Comparison of ENCODE assay signal across 1 cellular context in the genomic region with DNA sequence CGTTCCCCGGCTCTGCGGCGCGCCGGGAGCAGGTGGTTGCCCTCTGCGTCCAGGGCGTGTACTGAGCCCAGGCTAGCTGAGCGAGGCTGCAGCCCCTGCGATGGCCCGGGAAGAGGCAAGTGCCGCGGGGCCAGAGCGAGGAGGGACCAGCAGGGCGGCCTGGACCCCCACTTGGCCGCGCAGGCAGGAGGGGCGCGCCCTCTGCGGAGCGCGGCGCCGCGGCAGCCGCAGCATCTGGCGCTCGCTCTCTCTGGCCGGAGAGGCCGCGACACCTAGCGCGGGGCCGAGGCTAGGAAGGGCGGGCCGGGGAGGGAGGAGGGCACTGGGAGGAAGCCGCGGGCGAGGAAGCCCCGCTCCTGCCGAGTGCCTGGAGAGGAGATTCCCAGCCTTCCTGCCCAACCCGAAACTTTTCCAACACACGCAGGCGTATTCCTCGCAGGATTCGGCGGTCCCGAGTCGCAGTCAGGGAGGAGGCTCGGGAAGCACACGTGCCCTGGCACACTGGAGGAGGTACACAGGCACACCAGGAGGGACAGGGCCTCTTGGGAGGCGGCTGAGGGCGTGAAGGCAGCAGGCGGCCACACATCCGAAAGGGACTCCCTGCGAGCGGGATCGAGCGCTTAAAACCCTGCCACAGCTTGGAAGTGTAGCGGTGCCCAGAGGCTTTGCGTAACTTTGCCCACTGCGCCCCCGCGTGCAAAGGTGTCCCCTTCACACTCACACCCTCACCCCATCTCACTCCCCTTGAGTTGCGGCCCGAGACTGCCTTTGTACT.
TF ChIP-seq lines count a peak whose summit lies in the region.

No MANE protein-coding gene starts in this region.

TF ChIP-seq in HepG2, 621 proteins besides CTCF, POLR2A, EP300 and RAD21 (continued from another document and continues in another):
- TF ChIP-seq MYPOP (CRISPR knock-in tag; IDR thresholded peaks at IDR 0.05) (peak; percentile 61; the same call in 1 of the 2 replicates), CAMTA2 (CRISPR knock-in tag; IDR thresholded peaks at IDR 0.05; ENCODE audit: borderline replicate concordance) (no peak), IKZF1 (IDR thresholded peaks at IDR 0.05) (no peak), GTF3A (CRISPR knock-in tag; conservative IDR thresholded peaks at IDR 0.05) (no peak), ELF1 (CRISPR knock-in tag; IDR thresholded peaks at IDR 0.05) (no peak), HMGA1 (CRISPR knock-in tag; conservative IDR thresholded peaks at IDR 0.05) (no peak), PRMT3 (CRISPR knock-in tag; IDR thresholded peaks at IDR 0.05; ENCODE audit: borderline replicate concordance, low read depth) (0 out of 2 replicates have a peak, but pooled peaks have one; percentile 42), NCOR1 (IDR thresholded peaks at IDR 0.05; ENCODE audit: borderline replicate concordance, low read length) (no peak), NR2C2 (CRISPR knock-in tag; IDR thresholded peaks at IDR 0.05; ENCODE audit: borderline replicate concordance) (peak; percentile 44; the same call in 1 of the 2 replicates), ZNF20 (CRISPR knock-in tag; IDR thresholded peaks at IDR 0.05) (no peak), EED (CRISPR knock-in tag; IDR thresholded peaks at IDR 0.05) (no peak; the same call in 1 of the 2 replicates), ZIK1 (CRISPR knock-in tag; IDR thresholded peaks at IDR 0.05; ENCODE audit: borderline replicate concordance, low read depth) (no peak), ZNF782 (CRISPR knock-in tag; IDR thresholded peaks at IDR 0.05; ENCODE audit: borderline replicate concordance) (peak; percentile 83), ASH2L (IDR thresholded peaks at IDR 0.05; ENCODE audit: insufficient read length, low read depth, low read length) (peak; percentile 39), CEBPB (IDR thresholded peaks at IDR 0.05; ENCODE audit: borderline replicate concordance, low read depth, low read length) (no peak), PAX8 (CRISPR knock-in tag; IDR thresholded peaks at IDR 0.05; ENCODE audit: borderline replicate concordance) (0 out of 2 replicates have a peak, but pooled peaks have one; percentile 45), CBX2 (IDR thresholded peaks at IDR 0.05; ENCODE audit: low read depth, low read length) (no peak), CBX2 (CRISPR knock-in tag; IDR thresholded peaks at IDR 0.05; ENCODE audit: low read depth) (no peak), PLRG1 (conservative IDR thresholded peaks at IDR 0.05) (no peak), ZNF678 (CRISPR knock-in tag; IDR thresholded peaks at IDR 0.05) (0 out of 2 replicates have a peak, but pooled peaks have one; percentile 40), ETV6 (CRISPR knock-in tag; conservative IDR thresholded peaks at IDR 0.05) (no peak), REPIN1 (CRISPR knock-in tag; IDR thresholded peaks at IDR 0.05; ENCODE audit: borderline replicate concordance, low read depth) (peak; percentile 88; the same call in 1 of the 2 replicates), STAG1 (CRISPR knock-in tag; IDR thresholded peaks at IDR 0.05) (peak; percentile 59), ZBTB38 (CRISPR knock-in tag; IDR thresholded peaks at IDR 0.05) (peak; percentile 68), ZNF616 (CRISPR knock-in tag; IDR thresholded peaks at IDR 0.05; ENCODE audit: low read depth) (no peak), ATF3 (CRISPR knock-in tag; IDR thresholded peaks at IDR 0.05) (0 out of 2 replicates have a peak, but pooled peaks have one; percentile 10), ZMYM2 (CRISPR knock-in tag; IDR thresholded peaks at IDR 0.05) (no peak), HOXD1 (CRISPR knock-in tag; IDR thresholded peaks at IDR 0.05) (no peak), ZNF605 (CRISPR knock-in tag; IDR thresholded peaks at IDR 0.05) (no peak), MXD3 (CRISPR knock-in tag; IDR thresholded peaks at IDR 0.05) (no peak; the same call in 1 of the 2 replicates), TCF12 (IDR thresholded peaks at IDR 0.05) (no peak), TCF12 (CRISPR knock-in tag; IDR thresholded peaks at IDR 0.05) (no peak), ZNF496 (CRISPR knock-in tag; IDR thresholded peaks at IDR 0.05; ENCODE audit: insufficient replicate concordance) (no peak), RFX3 (CRISPR knock-in tag; IDR thresholded peaks at IDR 0.05) (no peak), NONO (IDR thresholded peaks at IDR 0.05) (no peak), NONO (CRISPR knock-in tag; conservative IDR thresholded peaks at IDR 0.05) (no peak), ZNF282 (IDR thresholded peaks at IDR 0.05; ENCODE audit: partially characterized antibody) (no peak), ELK4 (CRISPR knock-in tag; IDR thresholded peaks at IDR 0.05; ENCODE audit: borderline replicate concordance) (no peak), SALL1 (CRISPR knock-in tag; IDR thresholded peaks at IDR 0.05) (peak; percentile 62), AFF4 (CRISPR knock-in tag; IDR thresholded peaks at IDR 0.05) (no peak), ZSCAN25 (CRISPR knock-in tag; IDR thresholded peaks at IDR 0.05) (peak; percentile 39; the same call in 1 of the 2 replicates), BRCA1 (CRISPR knock-in tag; IDR thresholded peaks at IDR 0.05) (no peak), ZNF768 (CRISPR knock-in tag; IDR thresholded peaks at IDR 0.05) (peak; percentile 50; the same call in 1 of the 2 replicates), KMT2A (CRISPR knock-in tag; IDR thresholded peaks at IDR 0.05) (peak; percentile 75; the same call in 1 of the 2 replicates), ZNF766 (CRISPR knock-in tag; IDR thresholded peaks at IDR 0.05; ENCODE audit: borderline replicate concordance) (no peak), ESRRA (CRISPR knock-in tag; IDR thresholded peaks at IDR 0.05; ENCODE audit: low read depth) (no peak), TBX2 (CRISPR knock-in tag; IDR thresholded peaks at IDR 0.05; ENCODE audit: borderline replicate concordance) (peak; percentile 44; the same call in 1 of the 2 replicates)
- TF ChIP-seq, protein P1, sequence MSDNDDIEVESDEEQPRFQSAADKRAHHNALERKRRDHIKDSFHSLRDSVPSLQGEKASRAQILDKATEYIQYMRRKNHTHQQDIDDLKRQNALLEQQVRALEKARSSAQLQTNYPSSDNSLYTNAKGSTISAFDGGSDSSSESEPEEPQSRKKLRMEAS (IDR thresholded peaks at IDR 0.05): peak; percentile 84
- TF ChIP-seq, protein P2, sequence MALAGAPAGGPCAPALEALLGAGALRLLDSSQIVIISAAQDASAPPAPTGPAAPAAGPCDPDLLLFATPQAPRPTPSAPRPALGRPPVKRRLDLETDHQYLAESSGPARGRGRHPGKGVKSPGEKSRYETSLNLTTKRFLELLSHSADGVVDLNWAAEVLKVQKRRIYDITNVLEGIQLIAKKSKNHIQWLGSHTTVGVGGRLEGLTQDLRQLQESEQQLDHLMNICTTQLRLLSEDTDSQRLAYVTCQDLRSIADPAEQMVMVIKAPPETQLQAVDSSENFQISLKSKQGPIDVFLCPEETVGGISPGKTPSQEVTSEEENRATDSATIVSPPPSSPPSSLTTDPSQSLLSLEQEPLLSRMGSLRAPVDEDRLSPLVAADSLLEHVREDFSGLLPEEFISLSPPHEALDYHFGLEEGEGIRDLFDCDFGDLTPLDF (CRISPR knock-in tag; IDR thresholded peaks at IDR 0.05): no peak
- TF ChIP-seq, protein P3, sequence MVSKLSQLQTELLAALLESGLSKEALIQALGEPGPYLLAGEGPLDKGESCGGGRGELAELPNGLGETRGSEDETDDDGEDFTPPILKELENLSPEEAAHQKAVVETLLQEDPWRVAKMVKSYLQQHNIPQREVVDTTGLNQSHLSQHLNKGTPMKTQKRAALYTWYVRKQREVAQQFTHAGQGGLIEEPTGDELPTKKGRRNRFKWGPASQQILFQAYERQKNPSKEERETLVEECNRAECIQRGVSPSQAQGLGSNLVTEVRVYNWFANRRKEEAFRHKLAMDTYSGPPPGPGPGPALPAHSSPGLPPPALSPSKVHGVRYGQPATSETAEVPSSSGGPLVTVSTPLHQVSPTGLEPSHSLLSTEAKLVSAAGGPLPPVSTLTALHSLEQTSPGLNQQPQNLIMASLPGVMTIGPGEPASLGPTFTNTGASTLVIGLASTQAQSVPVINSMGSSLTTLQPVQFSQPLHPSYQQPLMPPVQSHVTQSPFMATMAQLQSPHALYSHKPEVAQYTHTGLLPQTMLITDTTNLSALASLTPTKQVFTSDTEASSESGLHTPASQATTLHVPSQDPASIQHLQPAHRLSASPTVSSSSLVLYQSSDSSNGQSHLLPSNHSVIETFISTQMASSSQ (IDR thresholded peaks at IDR 0.05; ENCODE audit: low read depth): no peak
- TF ChIP-seq, protein P3 (CRISPR knock-in tag; IDR thresholded peaks at IDR 0.05; ENCODE audit: borderline replicate concordance): no peak
- TF ChIP-seq, protein P4, sequence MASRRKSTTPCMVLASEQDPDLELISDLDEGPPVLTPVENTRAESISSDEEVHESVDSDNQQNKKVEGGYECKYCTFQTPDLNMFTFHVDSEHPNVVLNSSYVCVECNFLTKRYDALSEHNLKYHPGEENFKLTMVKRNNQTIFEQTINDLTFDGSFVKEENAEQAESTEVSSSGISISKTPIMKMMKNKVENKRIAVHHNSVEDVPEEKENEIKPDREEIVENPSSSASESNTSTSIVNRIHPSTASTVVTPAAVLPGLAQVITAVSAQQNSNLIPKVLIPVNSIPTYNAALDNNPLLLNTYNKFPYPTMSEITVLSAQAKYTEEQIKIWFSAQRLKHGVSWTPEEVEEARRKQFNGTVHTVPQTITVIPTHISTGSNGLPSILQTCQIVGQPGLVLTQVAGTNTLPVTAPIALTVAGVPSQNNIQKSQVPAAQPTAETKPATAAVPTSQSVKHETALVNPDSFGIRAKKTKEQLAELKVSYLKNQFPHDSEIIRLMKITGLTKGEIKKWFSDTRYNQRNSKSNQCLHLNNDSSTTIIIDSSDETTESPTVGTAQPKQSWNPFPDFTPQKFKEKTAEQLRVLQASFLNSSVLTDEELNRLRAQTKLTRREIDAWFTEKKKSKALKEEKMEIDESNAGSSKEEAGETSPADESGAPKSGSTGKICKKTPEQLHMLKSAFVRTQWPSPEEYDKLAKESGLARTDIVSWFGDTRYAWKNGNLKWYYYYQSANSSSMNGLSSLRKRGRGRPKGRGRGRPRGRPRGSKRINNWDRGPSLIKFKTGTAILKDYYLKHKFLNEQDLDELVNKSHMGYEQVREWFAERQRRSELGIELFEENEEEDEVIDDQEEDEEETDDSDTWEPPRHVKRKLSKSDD (CRISPR knock-in tag; IDR thresholded peaks at IDR 0.05; ENCODE audit: low read depth): peak; percentile 63; the same call in 1 of the 2 replicates
